Comparison of ENCODE assay signal across 8 cellular contexts in genomic region chr15:30755036-30755687, GRCh38.
A peak's percentile ranks its signal among the peaks of the same experiment; 100 is the strongest.
DNase-seq lines count a peak whose midpoint lies in the region; ATAC-seq, FAIRE-seq and TF ChIP-seq lines count a peak whose summit lies in the region.
"Not testable (repeated sequence)": the region's sequence is repeated elsewhere in the genome, so short reads cannot be mapped to it uniquely, and the experiment has no call there.

No MANE protein-coding gene starts in this region.

- RAD21 ChIA-PET in GM12878 (lab: Charles Lee; ENCODE audit: unreplicated experiment): not testable (repeated sequence)

- H3K79me2 ChIP-seq in GM12878 (ENCODE audit: control insufficient read depth, insufficient read depth, low read length): not testable (repeated sequence)

- H3K4me1 ChIP-seq in GM12878 (ENCODE audit: control insufficient read depth, insufficient read depth, low read length); heart right ventricle: not testable (repeated sequence)

- TF ChIP-seq EP300 in GM12878 (IDR thresholded peaks at IDR 0.05; ENCODE audit: borderline replicate concordance in 1 of 2, control insufficient read depth in 1 of 2, low read depth in 2 of 2, low read length in 2 of 2): not testable (repeated sequence)

- not testable (repeated sequence) for H3K9me3 ChIP-seq in GM12878 (replicated peaks; ENCODE audit: control insufficient read depth, insufficient read depth, low read length); heart right ventricle

- not testable (repeated sequence) for DNase-seq in D721Med (ENCODE audit: insufficient read length, low spot score); LNCaP clone FGC (ENCODE audit: low read depth); GM12878 (ENCODE audit: low read depth, low spot score)
- DNase-seq in activated CD4-positive, alpha-beta memory T cell treated with anti-CD3 and anti-CD28 coated beads, Interleukin-2, amount 10 ng/mL, durations not matched to agents 7 days and 5 days: peak; percentile 69
- DNase-seq in heart right ventricle: peak; percentile 71 to 75
- peak; percentile 90 for DNase-seq in posterior vena cava (ENCODE audit: low spot score)
- DNase-seq in stimulated activated CD8-positive, alpha-beta memory T cell treated with anti-CD3 and anti-CD28 coated beads, Interleukin-4, amount 100 ng/mL, for 24 hours (ENCODE audit: low read depth): peak; percentile 20

- CTCF ChIA-PET in activated CD4-positive, alpha-beta memory T cell treated with anti-CD3 and anti-CD28 coated beads, Interleukin-2, amount 10 ng/mL, durations not matched to agents 7 days and 5 days (lab: Charles Lee); GM12878 (lab: Yijun Ruan, JAX): not testable (repeated sequence)

- H3K9ac ChIP-seq in GM12878 (ENCODE audit: control insufficient read depth, insufficient read depth, low read length): not testable (repeated sequence)

- H4K20me1 ChIP-seq in GM12878 (ENCODE audit: control insufficient read depth, insufficient read depth): not testable (repeated sequence)

- peak; percentile 66 for ATAC-seq in GM21528 (IDR thresholded peaks at IDR 0.05; ENCODE audit: low FRiP score, unreplicated experiment)
- ATAC-seq in GM12878: peak; percentile 96
- ATAC-seq in heart right ventricle: peak in 6 of 8 donors; percentile 57 to 92 (median 86)

- SMC1A ChIA-PET in GM12878 (lab: Charles Lee; ENCODE audit: uncharacterized antibody, unreplicated experiment): not testable (repeated sequence)

- not testable (repeated sequence) for H3K4me2 ChIP-seq in GM12878 (ENCODE audit: control insufficient read depth, insufficient read depth)

- H3K9me3 Mint-ChIP-seq in activated CD4-positive, alpha-beta memory T cell treated with anti-CD3 and anti-CD28 coated beads, Interleukin-2, amount 10 ng/mL, durations not matched to agents 7 days and 5 days: not testable (repeated sequence)

- not testable (repeated sequence) for H3K27me3 ChIP-seq in GM12878 (replicated peaks in 1 of 2; ENCODE audit: control insufficient read depth in 2 of 2, insufficient read depth in 2 of 2, low read length in 1 of 2); heart right ventricle

- BruUV-seq in GM12878 (replicated peaks; lab: Mats Ljungman, UMichigan): not testable (repeated sequence)

- H3K27ac ChIP-seq in GM12878 (ENCODE audit: control insufficient read depth, insufficient read depth); heart right ventricle: not testable (repeated sequence)

- not testable (repeated sequence) for TF ChIP-seq POLR2A in GM12878 (IDR thresholded peaks at IDR 0.05; ENCODE audit: low read depth, low read length)

- 8% methylated on average over 3 of the region's 7 CpGs for WGBS in GM12878 (ENCODE audit: insufficient coverage, insufficient replicate concordance, low lambda C conversion rate, missing lambda C conversion rate)
- 11 to 13% methylated on average over 3 to 4 of the region's 7 CpGs for WGBS in heart right ventricle, 2 donors

- peak; percentile 80 for FAIRE-seq in D721Med (lab: Jason Lieb, UNC)
- peak; percentile 100 for FAIRE-seq in GM12878 (lab: Jason Lieb, UNC)

- H3K27ac Mint-ChIP-seq in activated CD4-positive, alpha-beta memory T cell treated with anti-CD3 and anti-CD28 coated beads, Interleukin-2, amount 10 ng/mL, durations not matched to agents 7 days and 5 days: not testable (repeated sequence)

- TF ChIP-seq CTCF in D721Med (IDR thresholded peaks at IDR 0.05; ENCODE audit: insufficient read depth, missing control alignments) (peak; percentile 43), LNCaP clone FGC (IDR thresholded peaks at IDR 0.05; ENCODE audit: control insufficient read depth, extremely low read depth, insufficient read depth) (peak; percentile 38), GM12878 (IDR thresholded peaks at IDR 0.05 in 2 of 3, conservative IDR thresholded peaks at IDR 0.05 in 1 of 3; ENCODE audit: control insufficient read depth in 2 of 3, extremely low read depth in 1 of 3, insufficient read depth in 1 of 3, low read depth in 3 of 3, low read length in 3 of 3) (peak in 2 of 3 experiments; percentile 4 to 28; a peak in 2 of 6 replicates), heart right ventricle (IDR thresholded peaks at IDR 0.05) (peak in 8 of 9 donors; percentile 38 to 59 (median 52))

- not testable (repeated sequence) for H2AFZ ChIP-seq in GM12878 (ENCODE audit: control insufficient read depth, low read depth, low read length)

- not testable (repeated sequence) for H3K4me1 Mint-ChIP-seq in activated CD4-positive, alpha-beta memory T cell treated with anti-CD3 and anti-CD28 coated beads, Interleukin-2, amount 10 ng/mL, durations not matched to agents 7 days and 5 days

- intact Hi-C loops in GM12878 (cut with micrococcal nuclease; ENCODE audit: unreplicated experiment); posterior vena cava (cut with DNase I): not testable (repeated sequence)
- intact Hi-C loops in heart right ventricle (cut with DNase I): loop anchor here in 4 of 10 donors (5.0 to 10.0 kb wide), 2 partner anchors 90 to 93 kb away; no protein-coding TSS in a partner anchor

- peaks cover 44% of the 10 kb centered on the region for H3K36me3 Mint-ChIP-seq in activated CD4-positive, alpha-beta memory T cell treated with anti-CD3 and anti-CD28 coated beads, Interleukin-2, amount 10 ng/mL, durations not matched to agents 7 days and 5 days (ENCODE audit: low read depth)

- in situ Hi-C loops in GM12878 (cut with MboI): not testable (repeated sequence)

- H3K27me3 Mint-ChIP-seq in activated CD4-positive, alpha-beta memory T cell treated with anti-CD3 and anti-CD28 coated beads, Interleukin-2, amount 10 ng/mL, durations not matched to agents 7 days and 5 days: not testable (repeated sequence)

- not testable (repeated sequence) for H3K36me3 ChIP-seq in GM12878 (ENCODE audit: control insufficient read depth in 2 of 2, insufficient read depth in 2 of 2, low read length in 1 of 2); heart right ventricle

- peak; percentile 31; the same call in 1 of the 2 replicates for TF ChIP-seq RAD21 in GM12878 (IDR thresholded peaks at IDR 0.05; ENCODE audit: insufficient read depth, low read depth, low read length)

- POLR2A ChIA-PET in activated CD4-positive, alpha-beta memory T cell treated with anti-CD3 and anti-CD28 coated beads, Interleukin-2, amount 10 ng/mL, durations not matched to agents 7 days and 5 days (lab: Charles Lee); GM12878 (lab: Charles Lee): not testable (repeated sequence)

- not testable (repeated sequence) for H3K4me3 ChIP-seq in LNCaP clone FGC (ENCODE audit: low read depth, low read length); GM12878; heart right ventricle

- not testable (repeated sequence) for H3K4me3 Mint-ChIP-seq in activated CD4-positive, alpha-beta memory T cell treated with anti-CD3 and anti-CD28 coated beads, Interleukin-2, amount 10 ng/mL, durations not matched to agents 7 days and 5 days
